Comparison of ENCODE assay signal across 2 cellular contexts in genomic region chr6:128997880-128998279, GRCh38.
TF ChIP-seq lines count a peak whose summit lies in the region.

No MANE protein-coding gene starts in this region.

TF ChIP-seq in GM23338, 12 proteins besides CTCF, POLR2A, EP300 and RAD21 (continued from another document):
- TF ChIP-seq ETS1 (IDR thresholded peaks at IDR 0.05) (no peak), ZNF114 (CRISPR knock-in tag; IDR thresholded peaks at IDR 0.05) (no peak), NANOG (IDR thresholded peaks at IDR 0.05; ENCODE audit: borderline replicate concordance) (no peak), EZH2 (IDR thresholded peaks at IDR 0.05; ENCODE audit: low read depth, unreplicated experiment) (no peak), EZH2phosphoT487 (IDR thresholded peaks at IDR 0.05; ENCODE audit: unreplicated experiment) (no peak), JUNB (IDR thresholded peaks at IDR 0.05; ENCODE audit: unreplicated experiment) (no peak), ZNF462 (CRISPR knock-in tag; IDR thresholded peaks at IDR 0.05) (no peak), CREB1 (CRISPR knock-in tag; IDR thresholded peaks at IDR 0.05; ENCODE audit: low read depth) (no peak), STAT1 (IDR thresholded peaks at IDR 0.05; ENCODE audit: unreplicated experiment) (no peak)

TF ChIP-seq in H1, 55 proteins besides CTCF, POLR2A, EP300 and RAD21 (continued from another document):
- no peak for TF ChIP-seq SP4 (IDR thresholded peaks at IDR 0.05; ENCODE audit: low read length)
- no peak for TF ChIP-seq RNF2 (IDR thresholded peaks at IDR 0.05; ENCODE audit: borderline replicate concordance, low read depth, low read length, missing control alignments, poor library complexity, severe bottlenecking)
- no peak for TF ChIP-seq SIN3A (conservative IDR thresholded peaks at IDR 0.05 in 1 of 2, IDR thresholded peaks at IDR 0.05 in 1 of 2; ENCODE audit: low read depth in 1 of 2, low read length in 2 of 2)
